15 cellular contexts compared by ENCODE assay signal in genomic region chr17:21113706-21114105, GRCh38.
"Had no signal": no experiment of that assay in that cellular context is flagged by ENCODE, and none has a peak within 500 bp of the region (broad histone marks: within the 10 kb centered on the region; RNA-seq: fewer than 3 reads in every experiment).

No MANE protein-coding gene starts in this region.

- H3K4me1 ChIP-seq: lower lobe of right lung had no signal

- H3K27me3 Mint-ChIP-seq: activated CD8-positive, alpha-beta T cell treated with anti-CD3 and anti-CD28 coated beads for 36 hours; activated T-cell treated with anti-CD3 and anti-CD28 coated beads, Interleukin-2, amount 50 U/mL, for 24 hours; stimulated activated naive B cell treated with anti-CD40 and anti-IgM and Interleukin-4, amounts not matched to agents 10 μg/mL and 1 μg/mL and 100 μg/mL, for 72 hours had no signal

- H3K27me3 ChIP-seq: dorsolateral prefrontal cortex had no signal

- DNase-seq: activated CD4-positive, alpha-beta T cell treated with anti-CD3 and anti-CD28 coated beads, Interleukin-2, amount 10 ng/mL, durations not matched to agents 24 days and 14 days; activated CD4-positive, CD25-positive, alpha-beta regulatory T cell; activated CD8-positive, alpha-beta T cell treated with anti-CD3 and anti-CD28 coated beads for 36 hours; activated naive CD4-positive, alpha-beta T cell treated with anti-CD3 and anti-CD28 coated beads for 36 hours; activated naive CD8-positive, alpha-beta T cell treated with anti-CD3 and anti-CD28 coated beads, Interleukin-2, amount 50 U/mL, for 24 hours; activated T-cell treated with anti-CD3 and anti-CD28 coated beads, Interleukin-2, amount 50 U/mL, for 24 hours; anterior cingulate cortex; caudate nucleus; dorsolateral prefrontal cortex; left colon; lower lobe of right lung; stimulated activated naive B cell treated with anti-CD40 and anti-IgM and Interleukin-4, amounts not matched to agents 10 μg/mL and 1 μg/mL and 100 μg/mL, for 72 hours had no signal

- H3K36me3 Mint-ChIP-seq: brain; natural killer cell treated with Interleukin-12 subunit alpha and Interleukin-12 subunit beta and Interleukin-15 and Interleukin-18, amount 100 ng/mL, for 72 hours; stimulated activated naive B cell treated with anti-CD40 and anti-IgM and Interleukin-4, amounts not matched to agents 10 μg/mL and 1 μg/mL and 100 μg/mL, for 72 hours had no signal

- H3K4me1 Mint-ChIP-seq: activated CD4-positive, alpha-beta T cell treated with anti-CD3 and anti-CD28 coated beads, Interleukin-2, amount 10 ng/mL, durations not matched to agents 24 days and 14 days; activated naive CD8-positive, alpha-beta T cell treated with anti-CD3 and anti-CD28 coated beads, Interleukin-2, amount 50 U/mL, for 24 hours; brain; stimulated activated naive B cell treated with anti-CD40 and anti-IgM and Interleukin-4, amounts not matched to agents 10 μg/mL and 1 μg/mL and 100 μg/mL, for 72 hours had no signal

- H3K36me3 ChIP-seq: lower lobe of right lung, thoracic aorta had no signal

- H3K4me3 Mint-ChIP-seq: activated CD4-positive, alpha-beta T cell treated with anti-CD3 and anti-CD28 coated beads, Interleukin-2, amount 10 ng/mL, durations not matched to agents 24 days and 14 days; activated CD8-positive, alpha-beta T cell treated with anti-CD3 and anti-CD28 coated beads for 36 hours; activated naive CD4-positive, alpha-beta T cell treated with anti-CD3 and anti-CD28 coated beads for 36 hours; activated naive CD8-positive, alpha-beta T cell treated with anti-CD3 and anti-CD28 coated beads, Interleukin-2, amount 50 U/mL, for 24 hours; activated T-cell treated with anti-CD3 and anti-CD28 coated beads, Interleukin-2, amount 50 U/mL, for 24 hours; brain; natural killer cell treated with Interleukin-12 subunit alpha and Interleukin-12 subunit beta and Interleukin-15 and Interleukin-18, amount 100 ng/mL, for 72 hours; stimulated activated naive B cell treated with anti-CD40 and anti-IgM and Interleukin-4, amounts not matched to agents 10 μg/mL and 1 μg/mL and 100 μg/mL, for 72 hours had no signal

- H3K4me3 ChIP-seq: dorsolateral prefrontal cortex, lower lobe of right lung, thoracic aorta had no signal

- ATAC-seq: activated CD8-positive, alpha-beta T cell treated with anti-CD3 and anti-CD28 coated beads for 36 hours; activated naive CD8-positive, alpha-beta T cell treated with anti-CD3 and anti-CD28 coated beads, Interleukin-2, amount 50 U/mL, for 24 hours; left colon; lower lobe of right lung; natural killer cell treated with Interleukin-12 subunit alpha and Interleukin-12 subunit beta and Interleukin-15 and Interleukin-18, amount 100 ng/mL, for 72 hours had no signal

- H3K9me3 Mint-ChIP-seq: activated CD4-positive, alpha-beta T cell treated with anti-CD3 and anti-CD28 coated beads, Interleukin-2, amount 10 ng/mL, durations not matched to agents 24 days and 14 days; activated CD8-positive, alpha-beta T cell treated with anti-CD3 and anti-CD28 coated beads for 36 hours; activated naive CD4-positive, alpha-beta T cell treated with anti-CD3 and anti-CD28 coated beads for 36 hours; activated naive CD8-positive, alpha-beta T cell treated with anti-CD3 and anti-CD28 coated beads, Interleukin-2, amount 50 U/mL, for 24 hours; activated T-cell treated with anti-CD3 and anti-CD28 coated beads, Interleukin-2, amount 50 U/mL, for 24 hours; brain; natural killer cell treated with Interleukin-12 subunit alpha and Interleukin-12 subunit beta and Interleukin-15 and Interleukin-18, amount 100 ng/mL, for 72 hours; stimulated activated naive B cell treated with anti-CD40 and anti-IgM and Interleukin-4, amounts not matched to agents 10 μg/mL and 1 μg/mL and 100 μg/mL, for 72 hours had no signal

- H3K9me3 ChIP-seq: lower lobe of right lung, thoracic aorta had no signal

- H3K27ac ChIP-seq: dorsolateral prefrontal cortex, lower lobe of right lung, thoracic aorta had no signal

- H3K27ac Mint-ChIP-seq: activated CD4-positive, alpha-beta T cell treated with anti-CD3 and anti-CD28 coated beads, Interleukin-2, amount 10 ng/mL, durations not matched to agents 24 days and 14 days; activated CD8-positive, alpha-beta T cell treated with anti-CD3 and anti-CD28 coated beads for 36 hours; activated naive CD4-positive, alpha-beta T cell treated with anti-CD3 and anti-CD28 coated beads for 36 hours; activated naive CD8-positive, alpha-beta T cell treated with anti-CD3 and anti-CD28 coated beads, Interleukin-2, amount 50 U/mL, for 24 hours; activated T-cell treated with anti-CD3 and anti-CD28 coated beads, Interleukin-2, amount 50 U/mL, for 24 hours; brain; natural killer cell treated with Interleukin-12 subunit alpha and Interleukin-12 subunit beta and Interleukin-15 and Interleukin-18, amount 100 ng/mL, for 72 hours; stimulated activated naive B cell treated with anti-CD40 and anti-IgM and Interleukin-4, amounts not matched to agents 10 μg/mL and 1 μg/mL and 100 μg/mL, for 72 hours had no signal
